Comparison of ENCODE assay signal across 21 cellular contexts in genomic region chr10:1762066-1762465, GRCh38. TPM values are rescaled to one million over a fixed set of nuclear protein-coding genes. Genes with fewer than 3 reads are reported as not detected.
DNase-seq lines count a peak whose midpoint lies in the region; ATAC-seq, FAIRE-seq and TF ChIP-seq lines count a peak whose summit lies in the region.
"Had no signal": no experiment of that assay in that cellular context is flagged by ENCODE, and none has a peak within 500 bp of the region (broad histone marks: within the 10 kb centered on the region; RNA-seq: fewer than 3 reads in every experiment).

No MANE protein-coding gene starts in this region.

- H4K20me1 ChIP-seq in H1 (replicated peaks in 1 of 2; ENCODE audit: control insufficient read depth in 1 of 2, insufficient read depth in 2 of 2, low read length in 2 of 2) = no peaks in the 10 kb centered on the region
- H4K20me1 ChIP-seq: BLaER1 had no signal

- no peak for TF ChIP-seq RAD21 in H1 (IDR thresholded peaks at IDR 0.05 in 1 of 2, conservative IDR thresholded peaks at IDR 0.05 in 1 of 2; ENCODE audit: low read depth in 2 of 2, low read length in 2 of 2)

- no peak overlapping the region for H3K14ac ChIP-seq in H1 (ENCODE audit: insufficient read length)
- H3K14ac ChIP-seq in neuronal stem cell (ENCODE audit: low read length) = no peak overlapping the region

- H3K4me2 ChIP-seq in H1 (ENCODE audit: insufficient read depth in 1 of 2, low read depth in 2 of 2, low read length in 2 of 2) (no peak overlapping the region), neuronal stem cell (ENCODE audit: insufficient read depth, low read length, poor library complexity, severe bottlenecking) (no peak overlapping the region)
- H3K4me2 ChIP-seq: BLaER1 had no signal

- H4K91ac ChIP-seq in H1 (replicated peaks; ENCODE audit: insufficient read length, low read length) (no peak overlapping the region), neuronal stem cell (ENCODE audit: low read depth, low read length, poor library complexity) (no peak overlapping the region)

- H3K23ac ChIP-seq in H1 (ENCODE audit: insufficient read length) = no peak overlapping the region
- no peak overlapping the region for H3K23ac ChIP-seq in neuronal stem cell (ENCODE audit: low read depth, low read length, poor library complexity)

- no peaks in the 10 kb centered on the region for H3K79me1 ChIP-seq in H1 (ENCODE audit: low read depth, low read length)
- no peaks in the 10 kb centered on the region for H3K79me1 ChIP-seq in neuronal stem cell (ENCODE audit: low read depth, low read length)

- H2AFZ ChIP-seq in H1 (ENCODE audit: low read length) = 0 out of 2 replicates have a peak overlapping the region, but pooled peaks have one; percentile 24
- no peak overlapping the region for H2AFZ ChIP-seq in neuronal stem cell (ENCODE audit: low read length)

- TF ChIP-seq POLR2A in H1 (IDR thresholded peaks at IDR 0.05; ENCODE audit: control extremely low read depth in 1 of 2, low read depth in 2 of 2, low read length in 2 of 2) = no peak

- H2BK120ac ChIP-seq in H1 (replicated peaks; ENCODE audit: low read depth, low read length) (no peak overlapping the region), neuronal stem cell (ENCODE audit: low read depth, low read length) (no peak overlapping the region)

- H3K4ac ChIP-seq in H1 (replicated peaks; ENCODE audit: insufficient read length, low read depth, low read length) = no peak overlapping the region
- no peak overlapping the region for H3K4ac ChIP-seq in neuronal stem cell (ENCODE audit: low read length)

- H4K5ac ChIP-seq in H1 (ENCODE audit: insufficient read length, low read depth, low read length) = no peak overlapping the region

- H2BK12ac ChIP-seq in H1 (ENCODE audit: low read depth, low read length) (no peak overlapping the region), neuronal stem cell (ENCODE audit: low read length) (no peak overlapping the region)

- no peaks in the 10 kb centered on the region for H3K36me3 ChIP-seq in H1 (ENCODE audit: control insufficient read depth in 2 of 4, insufficient read depth in 4 of 4, low read length in 3 of 4)
- no peaks in the 10 kb centered on the region for H3K36me3 ChIP-seq in neuronal stem cell (replicated peaks in 1 of 2; ENCODE audit: control insufficient read depth in 2 of 2, insufficient read depth in 2 of 2, low read length in 2 of 2)
- H3K36me3 ChIP-seq: BLaER1, HAP-1 had no signal

- 90% methylated on average over 8 of the region's 8 CpGs; no CpG with 5 or more reads in 1 of the 2 experiments for WGBS in H1 (ENCODE audit: extremely low coverage in 1 of 2, insufficient coverage in 1 of 2, insufficient read length in 1 of 2, insufficient replicate concordance in 2 of 2, low coverage in 1 of 2, low lambda C conversion rate in 2 of 2, missing lambda C conversion rate in 1 of 2), 2 experiments
- no CpG with 5 or more reads among the region's 8 CpGs for WGBS in neuronal stem cell (ENCODE audit: extremely low coverage in 2 of 2, insufficient read length in 2 of 2, insufficient replicate concordance in 1 of 2), 2 donors

- no peaks in the 10 kb centered on the region for H3K23me2 ChIP-seq in H1 (ENCODE audit: low read depth, low read length)

- no peak for TF ChIP-seq EP300 in H1 (IDR thresholded peaks at IDR 0.05; ENCODE audit: borderline replicate concordance in 1 of 2, low read depth in 2 of 2, low read length in 2 of 2)

- intact Hi-C loops in Right ventricle myocardium superior (cut with DNase I) = no loop called here

- no peaks in the 10 kb centered on the region for H3K79me2 ChIP-seq in H1 (ENCODE audit: control insufficient read depth in 1 of 2, insufficient read depth in 2 of 2, low read length in 2 of 2)

- H3K9me3 ChIP-seq in H1 (ENCODE audit: insufficient read depth in 2 of 2, low read depth in 1 of 2, low read length in 1 of 2) (peaks cover 0 to 22% of the 10 kb centered on the region in 2 experiments; a peak in 3 of 4 replicates), neuronal stem cell (replicated peaks in 1 of 2; ENCODE audit: control insufficient read depth in 2 of 2, insufficient read depth in 1 of 2, low read depth in 1 of 2, low read length in 2 of 2) (peaks cover 0 to 6% of the 10 kb centered on the region in 2 donors)
- H3K9me3 ChIP-seq: HAP-1 had no signal

- H3K18ac ChIP-seq in H1 (ENCODE audit: extremely low read depth, low read length) = no peak overlapping the region
- no peak overlapping the region for H3K18ac ChIP-seq in neuronal stem cell (ENCODE audit: low read length)

- H3K27me3 ChIP-seq in H1 (replicated peaks in 1 of 4; ENCODE audit: control insufficient read depth in 3 of 4, extremely low read depth in 1 of 4, insufficient read depth in 3 of 4, low read length in 3 of 4) (no peaks in the 10 kb centered on the region), neuronal stem cell (ENCODE audit: control insufficient read depth in 3 of 3, insufficient read depth in 3 of 3, low read depth in 1 of 3, low read length in 3 of 3) (no peaks in the 10 kb centered on the region)
- H3K27me3 ChIP-seq: BLaER1 had no signal

- H3K56ac ChIP-seq in H1 (replicated peaks; ENCODE audit: insufficient read length, low read depth, low read length) = no peak overlapping the region

- H2BK15ac ChIP-seq in H1 (ENCODE audit: low read length) = no peak overlapping the region
- no peak overlapping the region for H2BK15ac ChIP-seq in neuronal stem cell (ENCODE audit: low read length)

- H2BK20ac ChIP-seq in H1 (ENCODE audit: low read length) = no peak overlapping the region

- H3K27ac ChIP-seq in H1 (ENCODE audit: low read depth, low read length) = no peak overlapping the region
- H3K27ac ChIP-seq in neuronal stem cell (replicated peaks; ENCODE audit: low read length) = peak overlapping the region; percentile 40
- H3K27ac ChIP-seq: BLaER1 had no signal

- H2AK5ac ChIP-seq in H1 (ENCODE audit: low read depth, low read length) (no peak overlapping the region), neuronal stem cell (ENCODE audit: low read depth, low read length) (no peak overlapping the region)

- H4K8ac ChIP-seq in H1 (ENCODE audit: extremely low read depth, insufficient read depth, low read length) (no peak overlapping the region), neuronal stem cell (ENCODE audit: low read depth, low read length) (no peak overlapping the region)

- POLR2A ChIA-PET in H1 (lab: Charles Lee; ENCODE audit: partially characterized antibody) = no interaction called here

- H3K4me3 ChIP-seq in H1 (ENCODE audit: extremely low read depth in 1 of 4, insufficient read depth in 2 of 4, low read depth in 3 of 4, low read length in 4 of 4) (no peak overlapping the region), neuronal stem cell (ENCODE audit: low read length in 2 of 2) (no peak overlapping the region)
- H3K4me3 ChIP-seq: BLaER1, HAP-1 had no signal

- ATAC-seq in Right ventricle myocardium superior (ENCODE audit: poor library complexity) = no peak

- no peak overlapping the region for H3K9ac ChIP-seq in H1 (replicated peaks in 1 of 4; ENCODE audit: extremely low read depth in 1 of 4, low read depth in 3 of 4, low read length in 3 of 4)
- H3K9ac ChIP-seq in neuronal stem cell (ENCODE audit: low read depth, low read length, poor library complexity) = no peak overlapping the region
- H3K9ac ChIP-seq: BLaER1 had no signal

- CTCF ChIA-PET in H1 (lab: Charles Lee; ENCODE audit: partially characterized antibody) = no interaction called here

- H2BK5ac ChIP-seq in H1 (ENCODE audit: low read depth, low read length) (no peak overlapping the region), neuronal stem cell (ENCODE audit: low read length) (no peak overlapping the region)

- peak; percentile 6 for DNase-seq in NCI-H2171 treated with DMSO at 0.1 percent for 48 hours (lab: John Stamatoyannopoulos, UW)
- no peak for DNase-seq in NCI-H2171 (lab: John Stamatoyannopoulos, UW)
- peak; percentile 97 for DNase-seq in NCI-H82 (lab: John Stamatoyannopoulos, UW)
- DNase-seq in H1 (ENCODE audit: low read depth in 1 of 2, low spot score in 2 of 2) = no peak
- peak; percentile 29 for DNase-seq in neuronal stem cell (ENCODE audit: low spot score)
- no peak for DNase-seq in RCC 7860 (ENCODE audit: low spot score)
- DNase-seq in COLO829 (ENCODE audit: low spot score) = no peak
- no peak for DNase-seq in Right ventricle myocardium superior
- DNase-seq: 8988T; AML-193; Calu3; CD4-positive, CD25-positive, alpha-beta regulatory T cell; DMS153; DMS79 treated with DMSO at 0.1 percent for 48 hours; EL; GOT3 had no signal

- no peaks in the 10 kb centered on the region for H3K4me1 ChIP-seq in H1 (replicated peaks in 1 of 4; ENCODE audit: control insufficient read depth in 3 of 4, insufficient read depth in 4 of 4, low read length in 3 of 4)
- peaks cover 0 to 8% of the 10 kb centered on the region in 2 donors for H3K4me1 ChIP-seq in neuronal stem cell (ENCODE audit: control insufficient read depth in 2 of 2, insufficient read depth in 1 of 2, low read depth in 1 of 2, low read length in 2 of 2)
- H3K4me1 ChIP-seq: BLaER1, HAP-1 had no signal

- TF ChIP-seq CTCF in H1 (IDR thresholded peaks at IDR 0.05; ENCODE audit: control extremely low read depth in 1 of 3, insufficient read depth in 1 of 3, low read depth in 1 of 3, low read length in 3 of 3) = no peak

- FAIRE-seq in H1 (lab: Jason Lieb, UNC) (no peak), RCC 7860 (lab: Jason Lieb, UNC) (no peak)
- FAIRE-seq: G401.6, GM12891 had no signal

TF ChIP-seq in H1, 55 proteins besides CTCF, POLR2A, EP300 and RAD21 (continues in another document):
- TF ChIP-seq SP2 (IDR thresholded peaks at IDR 0.05; ENCODE audit: low read length) (no peak), ZNF274 (IDR thresholded peaks at IDR 0.05; ENCODE audit: borderline replicate concordance, extremely low read depth, low read length) (no peak), EGR1 (IDR thresholded peaks at IDR 0.05; ENCODE audit: borderline replicate concordance, low read depth, low read length) (no peak), MAFK (IDR thresholded peaks at IDR 0.05; ENCODE audit: low read depth, low read length) (no peak), TEAD4 (IDR thresholded peaks at IDR 0.05; ENCODE audit: low read depth, low read length) (no peak), HDAC2 (IDR thresholded peaks at IDR 0.05; ENCODE audit: borderline replicate concordance in 1 of 2, low read depth in 2 of 2, low read length in 2 of 2) (no peak)

RNA-seq across cellular contexts. Expression of gene ADARB2, which starts 24.7 kb away (rescaled TPM):
- total RNA-seq in H1 (2021; fragmentation: NEBNext Ultra II Directional; extraction: Animal tissue kit (Norgen Biotek cat#: 25700)) = 2.7 and 2.8 TPM in 2 replicates
- polyA plus RNA-seq in H1 (2011; rRNA removed) = 2.2 and 3.9 TPM in 2 replicates
- 3.0 TPM for polyA plus RNA-seq in H1 (2011; cell fraction: cytosol; rRNA removed)
- 7.6 TPM for polyA plus RNA-seq in H1 (2011; cell fraction: nucleus; rRNA removed)
- polyA plus RNA-seq in H1 (2012, experiment 1 of 2) = 1.7 to 2.8 TPM (median 2.0 TPM) in 4 replicates
- polyA plus RNA-seq in H1 (2012, experiment 2 of 2) = 0.47 TPM
- polyA plus RNA-seq in H1 (2013, experiment 1 of 2) = 0.81 TPM
- polyA plus RNA-seq in H1 (2013, experiment 2 of 2) = 0.81 TPM
- polyA minus RNA-seq in H1 (2011; rRNA and poly(A)+ RNA removed) = 1.8 and 2.1 TPM in 2 replicates
- polyA minus RNA-seq in H1 (2011; cell fraction: cytosol; rRNA and poly(A)+ RNA removed) = 1.4 TPM
- polyA minus RNA-seq in H1 (2011; cell fraction: nucleus; rRNA and poly(A)+ RNA removed) = 6.6 TPM
- 0.38 TPM for polyA plus RNA-seq in neuronal stem cell (2013, experiment 1 of 2)
- 0.26 TPM for polyA plus RNA-seq in neuronal stem cell (2013, experiment 2 of 2)
- total RNA-seq in Right ventricle myocardium superior = not detected
- total RNA-seq: Calu3, HT1080 had no signal

Comparison
In these comparisons a context has a peak if more than half of its experiments do, and no peak if none do; other contexts are left out.
1. DNase-seq: peak in NCI-H2171 treated with DMSO at 0.1 percent for 48 hours (single experiment), NCI-H82 (single experiment) and neuronal stem cell (single experiment); none in NCI-H2171 (single experiment), H1 (0 of 2), RCC 7860 (single experiment), COLO829 (single experiment) and Right ventricle myocardium superior (single experiment).